ENCODE assay signal across 12 cellular contexts in the genomic region with DNA sequence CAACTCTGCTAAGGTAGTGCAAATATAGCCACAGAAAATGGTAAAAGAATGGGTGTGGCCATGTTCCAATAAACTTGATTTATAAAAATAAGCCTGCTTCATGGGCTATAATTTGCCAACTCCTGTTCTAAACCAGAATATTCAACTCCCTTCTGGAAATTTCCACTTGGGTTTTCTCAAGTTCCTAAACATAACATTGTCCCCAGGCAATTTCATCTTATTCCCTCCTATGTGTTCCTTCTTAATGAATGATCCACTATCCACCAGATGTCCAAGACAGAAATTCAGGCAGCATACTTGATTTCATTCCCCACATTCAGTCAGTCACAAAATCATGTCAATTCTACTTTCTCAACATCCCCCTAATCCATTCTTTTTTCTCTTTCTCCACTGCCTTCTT. TPM values are rescaled to one million over a fixed set of nuclear protein-coding genes. Genes with fewer than 3 reads are reported as not detected.
A peak's percentile ranks its signal among the peaks of the same experiment; 100 is the strongest.
DNase-seq lines count a peak whose midpoint lies in the region; ATAC-seq and TF ChIP-seq lines count a peak whose summit lies in the region.
"Not testable (repeated sequence)": the region's sequence is repeated elsewhere in the genome, so short reads cannot be mapped to it uniquely, and the experiment has no call there.
"Had no signal": no experiment of that assay in that cellular context is flagged by ENCODE, and none has a peak within 500 bp of the region (broad histone marks: within the 10 kb centered on the region; RNA-seq: fewer than 3 reads in every experiment).

No MANE protein-coding gene starts in this region.

- TF ChIP-seq RAD21 in IMR-90 (IDR thresholded peaks at IDR 0.05; ENCODE audit: low read length): not testable (repeated sequence)

- CTCF ChIA-PET in BJ (lab: Yijun Ruan, JAX); IMR-90 (lab: Yijun Ruan, JAX); mammary epithelial cell (lab: Charles Lee; ENCODE audit: low non-redundant PET): not testable (repeated sequence)

- not testable (repeated sequence) for H3K23ac ChIP-seq in IMR-90 (ENCODE audit: low read depth, low read length)

- not testable (repeated sequence) for H2BK120ac ChIP-seq in IMR-90 (ENCODE audit: low read depth, low read length)

- not testable (repeated sequence) for H3K9me1 ChIP-seq in IMR-90 (ENCODE audit: insufficient read depth, low read length)

- not testable (repeated sequence) for H2AFZ ChIP-seq in IMR-90 (replicated peaks; ENCODE audit: low read length, poor library complexity); mammary epithelial cell (ENCODE audit: low read depth, low read length); fibroblast of lung (ENCODE audit: low read length)

- not testable (repeated sequence) for H3K9ac ChIP-seq in IMR-90 (ENCODE audit: low read depth, low read length); adipocyte (ENCODE audit: low read length); mammary epithelial cell (ENCODE audit: insufficient read depth, low read length); fibroblast of lung (ENCODE audit: insufficient read depth, low read length)

- not testable (repeated sequence) for H3K4me3 ChIP-seq in BJ (ENCODE audit: low read depth, low read length); IMR-90 (ENCODE audit: insufficient read depth, low read depth, low read length); adipocyte (ENCODE audit: low read length); mammary epithelial cell (replicated peaks in 1 of 3; ENCODE audit: insufficient read depth in 1 of 3, low read depth in 2 of 3, low read length in 3 of 3); fibroblast of lung (replicated peaks in 1 of 4; ENCODE audit: control extremely low read depth in 1 of 4, insufficient read depth in 1 of 4, low read depth in 3 of 4, low read length in 4 of 4); skeletal muscle cell (ENCODE audit: low read depth, low read length)

- not testable (repeated sequence) for H3K14ac ChIP-seq in IMR-90 (replicated peaks; ENCODE audit: low read depth, low read length)

- not testable (repeated sequence) for H4K20me1 ChIP-seq in IMR-90 (ENCODE audit: insufficient read depth, low read length); mammary epithelial cell (ENCODE audit: insufficient read depth, low read length); fibroblast of lung (ENCODE audit: control insufficient read depth, extremely low read depth, insufficient read depth, low read length)

- not testable (repeated sequence) for H3K4me2 ChIP-seq in IMR-90 (ENCODE audit: low read depth, low read length); mammary epithelial cell (ENCODE audit: insufficient read depth, low read depth, low read length); fibroblast of lung (ENCODE audit: extremely low read depth, insufficient read depth, low read length)

- H2AK9ac ChIP-seq in IMR-90 (replicated peaks; ENCODE audit: low read depth, low read length, poor library complexity): not testable (repeated sequence)

- TF ChIP-seq POLR2A in IMR-90 (IDR thresholded peaks at IDR 0.05; ENCODE audit: low read depth, low read length): not testable (repeated sequence)

- not testable (repeated sequence) for H3K4me1 ChIP-seq in IMR-90 (ENCODE audit: control insufficient read depth, insufficient read depth, low read length); adipocyte (ENCODE audit: control insufficient read depth, insufficient read depth, low read length); mammary epithelial cell (ENCODE audit: insufficient read depth, low read length); fibroblast of lung (ENCODE audit: control insufficient read depth, extremely low read depth, insufficient read depth, low read length)

- not testable (repeated sequence) for H3K36me3 ChIP-seq in BJ (ENCODE audit: control insufficient read depth, insufficient read depth, low read length); IMR-90 (ENCODE audit: control insufficient read depth, insufficient read depth, low read length); adipocyte (ENCODE audit: control insufficient read depth, insufficient read depth, low read length, severe bottlenecking); mammary epithelial cell (ENCODE audit: insufficient read depth, low read length); fibroblast of lung (ENCODE audit: control insufficient read depth, insufficient read depth, low read length)

- H4K5ac ChIP-seq in IMR-90 (ENCODE audit: low read depth, low read length): not testable (repeated sequence)

- H2BK5ac ChIP-seq in IMR-90 (ENCODE audit: low read depth, low read length, poor library complexity, severe bottlenecking): not testable (repeated sequence)

- DNase-seq in BJ (ENCODE audit: low read depth): peak; percentile 8
- DNase-seq in GM04504 (ENCODE audit: low read depth): peak; percentile 13
- DNase-seq in IMR-90: peak; percentile 57
- peak; percentile 25 for DNase-seq in adipocyte (ENCODE audit: low read depth)
- DNase-seq in mammary epithelial cell: peak; percentile 4
- peak; percentile 2 to 43 for DNase-seq in fibroblast of lung (ENCODE audit: low read depth in 2 of 2)
- DNase-seq in fibroblast of the conjunctiva (ENCODE audit: low read depth): peak; percentile 9
- peak; percentile 17 for DNase-seq in skeletal muscle cell (ENCODE audit: low read depth)

- in situ Hi-C loops in IMR-90 (cut with MboI; ENCODE audit: low sequenced_read_pairs); mammary epithelial cell (cut with MboI; ENCODE audit: low sequenced_read_pairs in 2 of 2): not testable (repeated sequence)

- H2BK15ac ChIP-seq in IMR-90 (ENCODE audit: low read depth, low read length): not testable (repeated sequence)

- H3K18ac ChIP-seq in IMR-90 (ENCODE audit: low read depth, low read length): not testable (repeated sequence)

- H3K27me3 ChIP-seq in BJ (ENCODE audit: control insufficient read depth, insufficient read depth, low read length); IMR-90 (ENCODE audit: control insufficient read depth, insufficient read depth, low read length); adipocyte (replicated peaks; ENCODE audit: control insufficient read depth, insufficient read depth, low read length); mammary epithelial cell (ENCODE audit: insufficient read depth, low read length); fibroblast of lung (ENCODE audit: control insufficient read depth, insufficient read depth, low read length): not testable (repeated sequence)

- dilution Hi-C loops in IMR-90 (cut with HindIII; ENCODE audit: low sequenced_read_pairs, unreplicated experiment); mammary epithelial cell (cut with HindIII; ENCODE audit: low sequenced_read_pairs): not testable (repeated sequence)

- POLR2A ChIA-PET in BJ (lab: Charles Lee); IMR-90 (lab: Charles Lee; ENCODE audit: unreplicated experiment): not testable (repeated sequence)

- not testable (repeated sequence) for H4K91ac ChIP-seq in IMR-90 (ENCODE audit: insufficient read depth, low read depth, low read length)

- H2BK20ac ChIP-seq in IMR-90 (ENCODE audit: low read depth, low read length): not testable (repeated sequence)

- ATAC-seq in IMR-90 (ENCODE audit: low read depth): not testable (repeated sequence)

- H3K79me1 ChIP-seq in IMR-90 (ENCODE audit: low read depth in 1 of 2, low read length in 2 of 2): not testable (repeated sequence)

- H2AK5ac ChIP-seq in IMR-90 (ENCODE audit: low read depth, low read length): not testable (repeated sequence)

- intact Hi-C loops in IMR-90 (cut with micrococcal nuclease); mammary epithelial cell (cut with micrococcal nuclease): not testable (repeated sequence)

- H3K56ac ChIP-seq in IMR-90 (ENCODE audit: extremely low read depth, insufficient read depth, low read length): not testable (repeated sequence)

- not testable (repeated sequence) for H4K8ac ChIP-seq in IMR-90 (ENCODE audit: low read depth in 2 of 2, low read length in 2 of 2)

- peaks cover 23% of the 10 kb centered on the region for H3K9me3 ChIP-seq in IMR-90 (ENCODE audit: control insufficient read depth, insufficient read depth, low read length)
- H3K9me3 ChIP-seq in adipocyte (ENCODE audit: control insufficient read depth, low read length); mammary epithelial cell (replicated peaks; ENCODE audit: insufficient read depth, low read length); fibroblast of lung (ENCODE audit: control insufficient read depth, insufficient read depth, low read depth, low read length): not testable (repeated sequence)

- not testable (repeated sequence) for TF ChIP-seq CTCF in BJ (IDR thresholded peaks at IDR 0.05; ENCODE audit: insufficient read depth, low read depth, low read length); IMR-90 (conservative IDR thresholded peaks at IDR 0.05; ENCODE audit: low read depth, low read length); mammary epithelial cell (conservative IDR thresholded peaks at IDR 0.05 in 1 of 2, IDR thresholded peaks at IDR 0.05 in 1 of 2; ENCODE audit: extremely low read depth in 1 of 2, insufficient read depth in 1 of 2, low read depth in 1 of 2, low read length in 2 of 2); fibroblast of lung (conservative IDR thresholded peaks at IDR 0.05 in 1 of 2, IDR thresholded peaks at IDR 0.05 in 1 of 2; ENCODE audit: low read depth in 1 of 2, low read length in 2 of 2)

- H3K4ac ChIP-seq in IMR-90 (ENCODE audit: low read depth, low read length): not testable (repeated sequence)

- not testable (repeated sequence) for H3K79me2 ChIP-seq in mammary epithelial cell (ENCODE audit: insufficient read depth, low read length); fibroblast of lung (ENCODE audit: control insufficient read depth, insufficient read depth, low read length)

- H3K27ac ChIP-seq in IMR-90 (ENCODE audit: insufficient read depth, low read length); mammary epithelial cell (ENCODE audit: insufficient read depth, low read depth, low read length); fibroblast of lung (ENCODE audit: insufficient read depth, low read length): not testable (repeated sequence)

- not testable (repeated sequence) for BruUV-seq in IMR-90 (replicated peaks; lab: Mats Ljungman, UMichigan); mammary epithelial cell (replicated peaks; lab: Mats Ljungman, UMichigan)

RNA-seq across cellular contexts. Expression of a gene that starts 7.0 kb away (rescaled TPM):
- polyA plus RNA-seq in BJ (2011; rRNA removed): not detected in 2 replicates
- not detected in 2 replicates for polyA minus RNA-seq in BJ (2011; rRNA and poly(A)+ RNA removed)
- total RNA-seq in IMR-90 (2012; rRNA removed): not detected in 2 replicates
- polyA plus RNA-seq in IMR-90 (2012; rRNA removed): not detected in 2 replicates
- polyA plus RNA-seq in IMR-90 (2012; cell fraction: cytosol; rRNA removed): not detected in 2 replicates
- not detected in 2 replicates for polyA plus RNA-seq in IMR-90 (2012; cell fraction: nucleus; rRNA removed; ENCODE audit: low replicate concordance)
- total RNA-seq in mammary epithelial cell: not detected
- polyA plus RNA-seq in mammary epithelial cell: not detected
- not detected for polyA minus RNA-seq in mammary epithelial cell
- not detected in 2 replicates for total RNA-seq in fibroblast of lung
- not detected in 2 replicates for polyA plus RNA-seq in fibroblast of lung
- not detected in 2 replicates for polyA plus RNA-seq in fibroblast of lung (2012)
- polyA minus RNA-seq in fibroblast of lung (ENCODE audit: low replicate concordance): not detected in 2 replicates
- total RNA-seq: CD4-positive, CD25-positive, alpha-beta regulatory T cell; H1 had no signal
- polyA plus RNA-seq: AG04450; CD4-positive, CD25-positive, alpha-beta regulatory T cell; H1; K562 had no signal

RNA-seq across cellular contexts. Expression of a gene that starts 31.0 kb away (rescaled TPM):
- not detected in 2 replicates for polyA plus RNA-seq in BJ (2011; rRNA removed)
- not detected in 2 replicates for polyA minus RNA-seq in BJ (2011; rRNA and poly(A)+ RNA removed)
- not detected in 2 replicates for total RNA-seq in IMR-90 (2012; rRNA removed)
- polyA plus RNA-seq in IMR-90 (2012; rRNA removed): not detected in 2 replicates
- polyA plus RNA-seq in IMR-90 (2012; cell fraction: cytosol; rRNA removed): not detected in 2 replicates
- not detected in 2 replicates for polyA plus RNA-seq in IMR-90 (2012; cell fraction: nucleus; rRNA removed; ENCODE audit: low replicate concordance)
- total RNA-seq in mammary epithelial cell: not detected
- polyA plus RNA-seq in mammary epithelial cell: not detected
- polyA minus RNA-seq in mammary epithelial cell: not detected
- total RNA-seq in fibroblast of lung: not detected in 2 replicates
- not detected in 2 replicates for polyA plus RNA-seq in fibroblast of lung
- not detected in 2 replicates for polyA plus RNA-seq in fibroblast of lung (2012)
- not detected in 2 replicates for polyA minus RNA-seq in fibroblast of lung (ENCODE audit: low replicate concordance)
- total RNA-seq: CD4-positive, CD25-positive, alpha-beta regulatory T cell had no signal
- polyA plus RNA-seq: AG04450; CD4-positive, CD25-positive, alpha-beta regulatory T cell; H1 had no signal

Comparison
In these comparisons a context has a peak if more than half of its experiments do, and no peak if none do; other contexts are left out.
1. DNase-seq: peak in every context shown above with its lines; median percentile 57 in IMR-90; 25 in adipocyte; 22 in fibroblast of lung; 17 in skeletal muscle cell; 13 in GM04504; 9 in fibroblast of the conjunctiva; 8 in BJ; 4 in mammary epithelial cell.